8 cellular contexts compared by ENCODE assay signal in the genomic region with DNA sequence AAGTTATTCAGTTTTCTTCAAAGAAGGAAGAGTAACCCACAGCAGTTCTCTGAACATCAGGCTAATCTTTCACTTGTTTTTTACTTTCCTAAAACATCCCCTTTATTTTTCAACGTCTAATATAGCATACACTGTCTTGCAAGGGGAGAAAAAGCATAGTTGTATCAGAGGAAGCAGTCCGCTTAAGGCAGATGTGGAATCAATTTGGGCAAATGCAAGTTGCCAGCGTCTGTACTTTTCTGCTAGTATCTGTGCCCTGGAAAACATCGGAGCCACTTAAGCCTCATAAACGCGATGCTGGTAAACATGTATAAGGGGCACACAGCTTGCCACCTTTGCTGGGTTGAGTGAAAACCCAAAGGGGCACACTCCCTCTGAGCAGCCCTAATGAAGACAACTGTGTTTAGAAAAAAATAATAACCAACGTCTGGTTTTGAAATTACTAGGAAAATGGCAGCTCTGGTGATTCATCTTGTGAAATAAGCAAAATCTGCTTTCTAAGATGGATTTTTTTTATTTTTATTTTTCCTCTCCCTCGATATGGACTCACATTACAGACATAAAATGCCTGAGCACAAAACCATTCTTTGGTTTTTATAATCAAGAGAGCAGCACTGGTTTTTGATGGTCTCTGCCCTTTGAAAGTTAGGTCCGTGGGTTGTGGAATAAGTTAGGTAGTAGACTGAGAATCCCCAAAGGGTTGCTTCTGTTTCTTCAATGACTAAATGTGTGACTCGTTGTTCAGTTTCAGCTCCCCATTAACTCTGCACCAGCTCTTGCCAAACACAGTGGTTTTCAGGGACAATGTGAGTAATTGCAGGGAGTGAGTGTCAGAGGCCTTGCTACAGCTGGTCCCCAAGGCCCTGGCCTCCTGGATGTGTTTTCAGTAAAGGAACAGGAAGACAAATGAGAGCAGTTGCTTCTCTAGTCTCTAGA.
DNase-seq lines count a peak whose midpoint lies in the region; ATAC-seq and TF ChIP-seq lines count a peak whose summit lies in the region.

No MANE protein-coding gene starts in this region.

- TF ChIP-seq CTCF in GM12865 (IDR thresholded peaks at IDR 0.05; ENCODE audit: insufficient read depth, low read depth, low read length, missing control alignments) = no peak
- no peak for TF ChIP-seq CTCF in choroid plexus epithelial cell (conservative IDR thresholded peaks at IDR 0.05; ENCODE audit: low read depth, low read length)

- peak; percentile 88 for ATAC-seq in GM21447 (IDR thresholded peaks at IDR 0.05; ENCODE audit: unreplicated experiment)

- intact Hi-C loops in posterior cingulate gyrus (cut with DNase I) = no loop called here

- DNase-seq in GM12865 (ENCODE audit: low read depth) (peak; percentile 86), HS-5 (ENCODE audit: low read depth) (peak; percentile 37), choroid plexus epithelial cell (ENCODE audit: low read depth) (peak; percentile 36), NCI-H510A treated with DMSO at 0.1 percent for 48 hours (lab: John Stamatoyannopoulos, UW) (no peak), NCI-H526 (lab: John Stamatoyannopoulos, UW) (no peak), posterior cingulate gyrus (no peak)
- peak; percentile 6 for DNase-seq in stimulated activated CD4-positive, alpha-beta T cell treated with anti-CD3 and anti-CD28 coated beads, Interleukin-4, amount 100 ng/mL, for 1 hour

- H3K4me3 ChIP-seq in GM12865 (ENCODE audit: low read depth, low read length) (0 out of 2 replicates have a peak overlapping the region, but pooled peaks have one; percentile 4), choroid plexus epithelial cell (ENCODE audit: low read depth, low read length) (no peak overlapping the region)

Comparison
In these comparisons a context has a peak if more than half of its experiments do, and no peak if none do; other contexts are left out.
1. DNase-seq: peak in GM12865 (single experiment), HS-5 (single experiment), choroid plexus epithelial cell (single experiment) and stimulated activated CD4-positive, alpha-beta T cell treated with anti-CD3 and anti-CD28 coated beads, Interleukin-4, amount 100 ng/mL, for 1 hour (single experiment); none in NCI-H510A treated with DMSO at 0.1 percent for 48 hours (single experiment), NCI-H526 (0 of 2) and posterior cingulate gyrus (0 of 10).